In genomic region chr14:22837750-22838538, GRCh38 we compare ENCODE assay signal across 8 cellular contexts. TPM values are rescaled to one million over a fixed set of nuclear protein-coding genes. Genes with fewer than 3 reads are reported as not detected.
DNase-seq lines count a peak whose midpoint lies in the region; ATAC-seq and TF ChIP-seq lines count a peak whose summit lies in the region.

No MANE protein-coding gene starts in this region.

- H3K36me3 ChIP-seq in Panc1 (ENCODE audit: control insufficient read depth, insufficient read depth, low read length) (peaks cover 2% of the 10 kb centered on the region; the same call in 1 of the 2 replicates), esophagus squamous epithelium (peaks cover 6 to 52% (median 18%) of the 10 kb centered on the region in 3 donors)

- peaks cover 0 to 34% (median 8%) of the 10 kb centered on the region in 5 donors for H3K27me3 Mint-ChIP-seq in naive thymus-derived CD8-positive, alpha-beta T cell

- H3K4me1 Mint-ChIP-seq in naive thymus-derived CD8-positive, alpha-beta T cell = peaks cover 8 to 40% (median 19%) of the 10 kb centered on the region in 4 donors

- TF ChIP-seq CTCF in AG10803 (conservative IDR thresholded peaks at IDR 0.05; ENCODE audit: low read length) (0 out of 2 replicates have a peak, but pooled peaks have one; percentile 5), Panc1 (IDR thresholded peaks at IDR 0.05) (no peak), esophagus squamous epithelium (IDR thresholded peaks at IDR 0.05) (no peak)

- H3K4me1 ChIP-seq in Panc1 (ENCODE audit: control insufficient read depth, insufficient read depth, low read length) = no peaks in the 10 kb centered on the region; the same call in none of the 2 replicates
- H3K4me1 ChIP-seq in esophagus squamous epithelium = peaks cover 18 to 62% (median 33%) of the 10 kb centered on the region in 3 donors

- in situ Hi-C loops in Panc1 (cut with HindIII; ENCODE audit: low pct_unique_long_range_greater_than_20kb, low sequenced_read_pairs) = no loop called here

- WGBS in esophagus squamous epithelium, 2 donors = 0 to 30% methylated on average over 5 to 12 of the region's 25 CpGs

- peak in 1 of 4 donors; percentile 44 for TF ChIP-seq POLR2A in esophagus squamous epithelium (IDR thresholded peaks at IDR 0.05)

- peak overlapping the region; percentile 68 for H3K27ac ChIP-seq in Panc1 (ENCODE audit: low read length)
- peak overlapping the region; percentile 96 to 99 (median 99) for H3K27ac ChIP-seq in esophagus squamous epithelium

- H3K9me3 ChIP-seq in Panc1 (ENCODE audit: control insufficient read depth, insufficient read depth, low read depth, low read length) = no peaks in the 10 kb centered on the region
- H3K9me3 ChIP-seq in esophagus squamous epithelium = no peaks in the 10 kb centered on the region

- peak overlapping the region; percentile 41 to 98 (median 78) for H3K4me3 Mint-ChIP-seq in naive thymus-derived CD8-positive, alpha-beta T cell

- peak overlapping the region in 4 of 10 donors; percentile 18 to 76 (median 58) for H3K27ac Mint-ChIP-seq in naive thymus-derived CD8-positive, alpha-beta T cell

- CTCF ChIA-PET in Panc1 (lab: Charles Lee) = interaction anchor here (0.6 to 1.0 kb wide), 3 partner anchors 14 to 18 kb away, joined by 3 to 9 read pairs (median 3); no protein-coding TSS in a partner anchor

- no TSS peak for BruUV-seq in Panc1 (replicated peaks; lab: Mats Ljungman, UMichigan)

- ATAC-seq in Panc1 (peak; percentile 40; the same call in 1 of the 2 replicates), HG02571 (IDR thresholded peaks at IDR 0.05; ENCODE audit: unreplicated experiment) (no peak), GM18867 (IDR thresholded peaks at IDR 0.05; ENCODE audit: unreplicated experiment) (no peak)
- peak; percentile 29 to 37 for ATAC-seq in naive thymus-derived CD8-positive, alpha-beta T cell

- H3K36me3 Mint-ChIP-seq in naive thymus-derived CD8-positive, alpha-beta T cell = peaks cover 0 to 29% (median 1%) of the 10 kb centered on the region in 3 donors

- H3K9me3 Mint-ChIP-seq in naive thymus-derived CD8-positive, alpha-beta T cell = no peaks in the 10 kb centered on the region

- POLR2A ChIA-PET in Panc1 (lab: Charles Lee) = interaction anchor here (0.6 to 1.4 kb wide), 3 partner anchors 14 to 468 kb away, joined by 3 to 6 read pairs (median 3); no protein-coding TSS in a partner anchor
- POLR2A ChIA-PET in naive thymus-derived CD8-positive, alpha-beta T cell (lab: Charles Lee) = interaction anchor here (0.6 to 2.6 kb wide), 7 partner anchors 7 to 177 kb away, joined by 3 to 10 read pairs (median 4); no protein-coding TSS in a partner anchor

- peak; percentile 60 for DNase-seq in AG10803 (ENCODE audit: low read depth)
- no peak for DNase-seq in Panc1 (ENCODE audit: low read depth, low spot score)
- no peak for DNase-seq in esophagus squamous epithelium (lab: John Stamatoyannopoulos, UW)
- DNase-seq in naive thymus-derived CD8-positive, alpha-beta T cell = no peak
- no peak for DNase-seq in AG08396 (ENCODE audit: low spot score)
- no peak for DNase-seq in NCI-H128 (lab: John Stamatoyannopoulos, UW; ENCODE audit: unreplicated experiment)

- H3K27me3 ChIP-seq in Panc1 (ENCODE audit: control insufficient read depth, insufficient read depth, low read length) = no peaks in the 10 kb centered on the region
- H3K27me3 ChIP-seq in esophagus squamous epithelium = no peaks in the 10 kb centered on the region

- H3K4me3 ChIP-seq in AG10803 (ENCODE audit: low read length) (peak overlapping the region; percentile 93), Panc1 (ENCODE audit: low read depth in 2 of 2, low read length in 2 of 2) (peak overlapping the region; percentile 62 to 76), esophagus squamous epithelium (peak overlapping the region; percentile 83 to 92 (median 88))

- intact Hi-C loops in Panc1 (cut with micrococcal nuclease; ENCODE audit: unreplicated experiment) = no loop called here
- intact Hi-C loops in esophagus squamous epithelium (cut with DNase I) = loop anchor here (10.0 kb wide), 1 partner anchor 243 kb away; the partner anchor contains the start of gene ABHD4

RNA-seq across cellular contexts. Expression of gene MMP14, which starts 1.6 kb away (rescaled TPM):
- 32.9 TPM for total RNA-seq in Panc1 (2021; ENCODE audit: unreplicated experiment)
- 47.8 TPM for polyA plus RNA-seq in Panc1 (2012; ENCODE audit: insufficient read length)
- total RNA-seq in esophagus squamous epithelium = 100 to 1,000 TPM in 3 of 4 donors, 10 to 100 TPM in 1; 67.9 to 127 (median 102) TPM
- total RNA-seq in naive thymus-derived CD8-positive, alpha-beta T cell = 1 to 10 TPM; 2.5 to 3.3 TPM
- polyA plus RNA-seq in naive thymus-derived CD8-positive, alpha-beta T cell = not detected

RNA-seq across cellular contexts. Expression of gene MRPL52, which starts 8.3 kb away (rescaled TPM):
- 89.5 TPM for total RNA-seq in Panc1 (2021; ENCODE audit: unreplicated experiment)
- 97.1 TPM for polyA plus RNA-seq in Panc1 (2012; ENCODE audit: insufficient read length)
- 100 to 1,000 TPM in 1 of 4 donors, 10 to 100 TPM in 3; 32.8 to 142 (median 82.1) TPM for total RNA-seq in esophagus squamous epithelium
- 10 to 100 TPM; 69.9 to 75.3 TPM for total RNA-seq in naive thymus-derived CD8-positive, alpha-beta T cell
- 100 to 1,000 TPM; 120 to 155 (median 148) TPM for polyA plus RNA-seq in naive thymus-derived CD8-positive, alpha-beta T cell

RNA-seq across cellular contexts. Expression of gene SLC7A7, which starts 22.7 kb away (rescaled TPM):
- total RNA-seq in Panc1 (2021; ENCODE audit: unreplicated experiment) (0.85 TPM), esophagus squamous epithelium (10 to 100 TPM in 1 of 4 donors, 1 to 10 TPM in 2, not detected in 1; 2.5 to 12.6 (median 7.8) TPM)
- 1.3 TPM for polyA plus RNA-seq in Panc1 (2012; ENCODE audit: insufficient read length)
- 1 to 10 TPM; 2.6 to 3.5 TPM for total RNA-seq in naive thymus-derived CD8-positive, alpha-beta T cell
- under 1 TPM; 0.13 to 0.46 (median 0.26) TPM for polyA plus RNA-seq in naive thymus-derived CD8-positive, alpha-beta T cell

RNA-seq across cellular contexts. Expression of gene LRP10, which starts 33.6 kb away (rescaled TPM):
- total RNA-seq in Panc1 (2021; ENCODE audit: unreplicated experiment) (78.3 TPM), esophagus squamous epithelium (100 to 1,000 TPM; 111 to 314 (median 128) TPM)
- polyA plus RNA-seq in Panc1 (2012; ENCODE audit: insufficient read length) = 156 TPM
- total RNA-seq in naive thymus-derived CD8-positive, alpha-beta T cell = 10 to 100 TPM; 70.5 to 72.6 TPM
- polyA plus RNA-seq in naive thymus-derived CD8-positive, alpha-beta T cell = 10 to 100 TPM; 49.4 to 67.5 (median 52.2) TPM

RNA-seq across cellular contexts. Expression of gene REM2, which starts 45.1 kb away (rescaled TPM):
- total RNA-seq in Panc1 (2021; ENCODE audit: unreplicated experiment) (0.18 TPM), esophagus squamous epithelium (under 1 TPM; 0.19 to 0.83 (median 0.32) TPM)
- polyA plus RNA-seq in Panc1 (2012; ENCODE audit: insufficient read length) = 0.31 TPM
- total RNA-seq in naive thymus-derived CD8-positive, alpha-beta T cell = 1 to 10 TPM; 4.8 to 5.7 TPM
- polyA plus RNA-seq in naive thymus-derived CD8-positive, alpha-beta T cell = under 1 TPM; 0.15 to 0.72 (median 0.29) TPM

Comparison
In these comparisons a context has a peak if more than half of its experiments do, and no peak if none do; other contexts are left out.
1. ATAC-seq: peak in Panc1 (single experiment) and naive thymus-derived CD8-positive, alpha-beta T cell (2 of 2); none in HG02571 (single experiment) and GM18867 (single experiment).
2. Peak in every context shown above with its lines, with median percentiles within 50 percentile points of each other: H3K4me3 ChIP-seq.